2 cellular contexts compared by ENCODE assay signal in genomic region chr2:119195001-119195400, GRCh38.
TF ChIP-seq lines count a peak whose summit lies in the region.

No MANE protein-coding gene starts in this region.

TF ChIP-seq in H1, 55 proteins besides CTCF, POLR2A, EP300 and RAD21 (continued from another document):
- TF ChIP-seq TEAD4 (IDR thresholded peaks at IDR 0.05; ENCODE audit: low read depth, low read length) = no peak

TF ChIP-seq in liver, 16 proteins besides CTCF, POLR2A, EP300 and RAD21 (continued from another document):
- TF ChIP-seq REST (IDR thresholded peaks at IDR 0.05) (peak; percentile 75), GABPA (IDR thresholded peaks at IDR 0.05 in 1 of 2, conservative IDR thresholded peaks at IDR 0.05 in 1 of 2) (no peak), HNF4G (IDR thresholded peaks at IDR 0.05) (peak; percentile 82), FOXA1 (IDR thresholded peaks at IDR 0.05) (peak; percentile 23), FOXA2 (IDR thresholded peaks at IDR 0.05) (peak; percentile 41), YY1 (IDR thresholded peaks at IDR 0.05) (peak; percentile 84), EGR1 (IDR thresholded peaks at IDR 0.05; ENCODE audit: low read depth in 2 of 2) (peak in 1 of 2 donors; percentile 79), SP1 (IDR thresholded peaks at IDR 0.05) (peak; percentile 92), HNF4A (conservative IDR thresholded peaks at IDR 0.05) (peak; percentile 92 to 97), NR2F2 (IDR thresholded peaks at IDR 0.05) (no peak), TAF1 (conservative IDR thresholded peaks at IDR 0.05) (no peak)
- TF ChIP-seq, protein P1, sequence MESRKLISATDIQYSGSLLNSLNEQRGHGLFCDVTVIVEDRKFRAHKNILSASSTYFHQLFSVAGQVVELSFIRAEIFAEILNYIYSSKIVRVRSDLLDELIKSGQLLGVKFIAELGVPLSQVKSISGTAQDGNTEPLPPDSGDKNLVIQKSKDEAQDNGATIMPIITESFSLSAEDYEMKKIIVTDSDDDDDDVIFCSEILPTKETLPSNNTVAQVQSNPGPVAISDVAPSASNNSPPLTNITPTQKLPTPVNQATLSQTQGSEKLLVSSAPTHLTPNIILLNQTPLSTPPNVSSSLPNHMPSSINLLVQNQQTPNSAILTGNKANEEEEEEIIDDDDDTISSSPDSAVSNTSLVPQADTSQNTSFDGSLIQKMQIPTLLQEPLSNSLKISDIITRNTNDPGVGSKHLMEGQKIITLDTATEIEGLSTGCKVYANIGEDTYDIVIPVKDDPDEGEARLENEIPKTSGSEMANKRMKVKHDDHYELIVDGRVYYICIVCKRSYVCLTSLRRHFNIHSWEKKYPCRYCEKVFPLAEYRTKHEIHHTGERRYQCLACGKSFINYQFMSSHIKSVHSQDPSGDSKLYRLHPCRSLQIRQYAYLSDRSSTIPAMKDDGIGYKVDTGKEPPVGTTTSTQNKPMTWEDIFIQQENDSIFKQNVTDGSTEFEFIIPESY (IDR thresholded peaks at IDR 0.05) = peak; percentile 85
- TF ChIP-seq, protein P2, sequence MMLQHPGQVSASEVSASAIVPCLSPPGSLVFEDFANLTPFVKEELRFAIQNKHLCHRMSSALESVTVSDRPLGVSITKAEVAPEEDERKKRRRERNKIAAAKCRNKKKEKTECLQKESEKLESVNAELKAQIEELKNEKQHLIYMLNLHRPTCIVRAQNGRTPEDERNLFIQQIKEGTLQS (IDR thresholded peaks at IDR 0.05) = no peak
